In genomic region chr20:3900187-3900604, GRCh38 we compare ENCODE assay signal across 13 cellular contexts. TPM values are rescaled to one million over a fixed set of nuclear protein-coding genes. Genes with fewer than 3 reads are reported as not detected.
A peak's percentile ranks its signal among the peaks of the same experiment; 100 is the strongest.
DNase-seq lines count a peak whose midpoint lies in the region; ATAC-seq, FAIRE-seq and TF ChIP-seq lines count a peak whose summit lies in the region.
"Had no signal": no experiment of that assay in that cellular context is flagged by ENCODE, and none has a peak within 500 bp of the region (broad histone marks: within the 10 kb centered on the region; RNA-seq: fewer than 3 reads in every experiment).

No MANE protein-coding gene starts in this region.

- H3K79me2 ChIP-seq in astrocyte (ENCODE audit: insufficient read depth, low read length) = peaks cover 100% of the 10 kb centered on the region
- peaks cover 99% of the 10 kb centered on the region for H3K79me2 ChIP-seq in osteoblast (ENCODE audit: insufficient read depth, low read length)

- H3K9me3 ChIP-seq in astrocyte (ENCODE audit: insufficient read depth, low read depth, low read length) (no peaks in the 10 kb centered on the region), osteoblast (ENCODE audit: low read depth, low read length) (no peaks in the 10 kb centered on the region)
- H3K9me3 ChIP-seq: MG63 had no signal

- H3K4me2 ChIP-seq in astrocyte (ENCODE audit: low read length) = no peak overlapping the region
- H3K4me2 ChIP-seq in osteoblast (ENCODE audit: insufficient read depth, low read length) = peak overlapping the region; percentile 9

- H3K36me3 ChIP-seq in astrocyte (ENCODE audit: insufficient read depth, low read length) (peaks cover 6% of the 10 kb centered on the region), osteoblast (ENCODE audit: insufficient read depth, low read length) (peaks cover 5% of the 10 kb centered on the region)

- H2AFZ ChIP-seq in astrocyte (ENCODE audit: low read depth, low read length) (no peak overlapping the region), osteoblast (ENCODE audit: low read length) (no peak overlapping the region)

- H3K27me3 ChIP-seq in astrocyte (ENCODE audit: insufficient read depth, low read length) = no peaks in the 10 kb centered on the region
- H3K27me3 ChIP-seq in osteoblast (ENCODE audit: insufficient read depth, low read length) = no peaks in the 10 kb centered on the region
- H3K27me3 ChIP-seq: MG63 had no signal

- no peaks in the 10 kb centered on the region for H3K27me3 Mint-ChIP-seq in astrocyte (ENCODE audit: low read depth, unreplicated experiment)

- H3K9me3 Mint-ChIP-seq in astrocyte (ENCODE audit: unreplicated experiment) = peaks cover 4% of the 10 kb centered on the region

- ATAC-seq in HG02623 (IDR thresholded peaks at IDR 0.05; ENCODE audit: unreplicated experiment) = no peak
- no peak for ATAC-seq in GM18517 (IDR thresholded peaks at IDR 0.05; ENCODE audit: unreplicated experiment)
- ATAC-seq in GM21723 (IDR thresholded peaks at IDR 0.05; ENCODE audit: unreplicated experiment) = no peak
- ATAC-seq: Panc1 had no signal

- FAIRE-seq in astrocyte (lab: Jason Lieb, UNC) = no peak
- FAIRE-seq: H54 had no signal

- DNase-seq in NCI-H510A treated with DMSO at 0.1 percent for 48 hours (lab: John Stamatoyannopoulos, UW) = peak; percentile 76
- no peak for DNase-seq in NCI-H510A (lab: John Stamatoyannopoulos, UW)
- DNase-seq in NCI-H2196 treated with DMSO at 0.1 percent for 48 hours (lab: John Stamatoyannopoulos, UW; ENCODE audit: unreplicated experiment) = peak; percentile 29
- peak; percentile 29 for DNase-seq in astrocyte (ENCODE audit: low read depth)
- peak; percentile 55 for DNase-seq in osteoblast (ENCODE audit: insufficient read length, low spot score, missing footprints)
- DNase-seq: activated CD4-positive, CD25-positive, alpha-beta regulatory T cell; aorta; MG63 had no signal

- H3K4me3 ChIP-seq in astrocyte (ENCODE audit: insufficient read depth, low read depth, low read length) (no peak overlapping the region), osteoblast (ENCODE audit: insufficient read depth, low read length) (no peak overlapping the region)
- H3K4me3 ChIP-seq: MG63 had no signal

- peaks cover 100% of the 10 kb centered on the region for H4K20me1 ChIP-seq in astrocyte (ENCODE audit: insufficient read depth, low read length)
- peaks cover 79% of the 10 kb centered on the region for H4K20me1 ChIP-seq in osteoblast (ENCODE audit: insufficient read depth, low read length)

- H3K4me1 ChIP-seq in astrocyte (ENCODE audit: insufficient read depth, low read length) (peaks cover 5% of the 10 kb centered on the region), osteoblast (ENCODE audit: insufficient read depth, low read length) (peaks cover 56% of the 10 kb centered on the region)

- H3K27ac ChIP-seq in astrocyte (ENCODE audit: low read depth, low read length) = no peak overlapping the region
- no peak overlapping the region for H3K27ac ChIP-seq in osteoblast (ENCODE audit: low read depth, low read length)

- no peak overlapping the region for H3K27ac Mint-ChIP-seq in astrocyte (ENCODE audit: unreplicated experiment)

- no peak overlapping the region for H3K9ac ChIP-seq in astrocyte (ENCODE audit: low read length)

- TF ChIP-seq CTCF in astrocyte (IDR thresholded peaks at IDR 0.05; ENCODE audit: insufficient read depth, low read depth, low read length) = no peak
- no peak for TF ChIP-seq CTCF in osteoblast (IDR thresholded peaks at IDR 0.05; ENCODE audit: extremely low read depth, low read depth, low read length)

- peaks cover 42% of the 10 kb centered on the region for H3K4me1 Mint-ChIP-seq in astrocyte (ENCODE audit: low read depth, unreplicated experiment)

- peak overlapping the region; percentile 50 for H3K4me3 Mint-ChIP-seq in astrocyte (ENCODE audit: unreplicated experiment)

- peaks cover 6% of the 10 kb centered on the region for H3K36me3 Mint-ChIP-seq in astrocyte (ENCODE audit: low read depth, unreplicated experiment)

RNA-seq across cellular contexts. Expression of gene PANK2, which starts 11.0 kb away (rescaled TPM):
- total RNA-seq in astrocyte (51.5 and 59.3 TPM in 2 replicates), osteoblast (57.2 and 60.4 TPM in 2 replicates)

RNA-seq across cellular contexts. Expression of gene MAVS, which starts 53.6 kb away (rescaled TPM):
- total RNA-seq in astrocyte = 38.4 and 42.1 TPM in 2 replicates
- total RNA-seq in osteoblast = 32.1 and 32.2 TPM in 2 replicates
